1 cellular context compared by ENCODE assay signal in the genomic region with DNA sequence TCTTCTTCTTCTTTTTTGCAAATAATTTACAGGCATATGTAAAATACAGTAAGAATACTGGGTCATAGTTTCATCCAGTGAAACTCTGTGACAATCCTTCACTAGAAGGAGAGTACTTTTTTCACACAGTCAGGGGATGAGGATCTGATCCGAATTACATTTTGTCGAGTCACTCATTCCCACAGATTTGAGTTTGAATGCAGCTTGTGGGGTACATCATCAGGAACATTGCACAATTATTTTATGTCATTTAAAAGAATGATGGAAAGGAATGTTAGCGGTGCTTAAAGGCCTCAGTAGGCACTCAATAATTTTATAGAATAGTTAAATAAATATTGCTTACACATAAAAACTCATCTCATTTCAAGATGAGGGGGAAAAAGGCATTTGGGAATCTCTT.
TF ChIP-seq lines count a peak whose summit lies in the region.

No MANE protein-coding gene starts in this region.

TF ChIP-seq in WTC11, 78 proteins besides CTCF, POLR2A, EP300 and RAD21 (continued from another document):
- TF ChIP-seq, protein P1, sequence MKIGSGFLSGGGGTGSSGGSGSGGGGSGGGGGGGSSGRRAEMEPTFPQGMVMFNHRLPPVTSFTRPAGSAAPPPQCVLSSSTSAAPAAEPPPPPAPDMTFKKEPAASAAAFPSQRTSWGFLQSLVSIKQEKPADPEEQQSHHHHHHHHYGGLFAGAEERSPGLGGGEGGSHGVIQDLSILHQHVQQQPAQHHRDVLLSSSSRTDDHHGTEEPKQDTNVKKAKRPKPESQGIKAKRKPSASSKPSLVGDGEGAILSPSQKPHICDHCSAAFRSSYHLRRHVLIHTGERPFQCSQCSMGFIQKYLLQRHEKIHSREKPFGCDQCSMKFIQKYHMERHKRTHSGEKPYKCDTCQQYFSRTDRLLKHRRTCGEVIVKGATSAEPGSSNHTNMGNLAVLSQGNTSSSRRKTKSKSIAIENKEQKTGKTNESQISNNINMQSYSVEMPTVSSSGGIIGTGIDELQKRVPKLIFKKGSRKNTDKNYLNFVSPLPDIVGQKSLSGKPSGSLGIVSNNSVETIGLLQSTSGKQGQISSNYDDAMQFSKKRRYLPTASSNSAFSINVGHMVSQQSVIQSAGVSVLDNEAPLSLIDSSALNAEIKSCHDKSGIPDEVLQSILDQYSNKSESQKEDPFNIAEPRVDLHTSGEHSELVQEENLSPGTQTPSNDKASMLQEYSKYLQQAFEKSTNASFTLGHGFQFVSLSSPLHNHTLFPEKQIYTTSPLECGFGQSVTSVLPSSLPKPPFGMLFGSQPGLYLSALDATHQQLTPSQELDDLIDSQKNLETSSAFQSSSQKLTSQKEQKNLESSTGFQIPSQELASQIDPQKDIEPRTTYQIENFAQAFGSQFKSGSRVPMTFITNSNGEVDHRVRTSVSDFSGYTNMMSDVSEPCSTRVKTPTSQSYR (CRISPR knock-in tag; IDR thresholded peaks at IDR 0.05) = no peak
- TF ChIP-seq ELF4 (CRISPR knock-in tag; IDR thresholded peaks at IDR 0.05; ENCODE audit: low read depth) (no peak), KAT7 (CRISPR knock-in tag; IDR thresholded peaks at IDR 0.05; ENCODE audit: borderline replicate concordance) (no peak), GTF2I (CRISPR knock-in tag; conservative IDR thresholded peaks at IDR 0.05) (no peak), CREM (CRISPR knock-in tag; IDR thresholded peaks at IDR 0.05) (no peak), SP1 (CRISPR knock-in tag; conservative IDR thresholded peaks at IDR 0.05) (no peak), GABPB1 (CRISPR knock-in tag; IDR thresholded peaks at IDR 0.05) (no peak)
- TF ChIP-seq, protein P2, sequence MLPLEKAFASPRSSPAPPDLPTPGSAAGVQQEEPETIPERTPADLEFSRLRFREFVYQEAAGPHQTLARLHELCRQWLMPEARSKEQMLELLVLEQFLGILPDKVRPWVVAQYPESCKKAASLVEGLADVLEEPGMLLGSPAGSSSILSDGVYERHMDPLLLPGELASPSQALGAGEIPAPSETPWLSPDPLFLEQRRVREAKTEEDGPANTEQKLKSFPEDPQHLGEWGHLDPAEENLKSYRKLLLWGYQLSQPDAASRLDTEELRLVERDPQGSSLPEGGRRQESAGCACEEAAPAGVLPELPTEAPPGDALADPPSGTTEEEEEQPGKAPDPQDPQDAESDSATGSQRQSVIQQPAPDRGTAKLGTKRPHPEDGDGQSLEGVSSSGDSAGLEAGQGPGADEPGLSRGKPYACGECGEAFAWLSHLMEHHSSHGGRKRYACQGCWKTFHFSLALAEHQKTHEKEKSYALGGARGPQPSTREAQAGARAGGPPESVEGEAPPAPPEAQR (CRISPR knock-in tag; IDR thresholded peaks at IDR 0.05) = no peak
- TF ChIP-seq, protein P3, sequence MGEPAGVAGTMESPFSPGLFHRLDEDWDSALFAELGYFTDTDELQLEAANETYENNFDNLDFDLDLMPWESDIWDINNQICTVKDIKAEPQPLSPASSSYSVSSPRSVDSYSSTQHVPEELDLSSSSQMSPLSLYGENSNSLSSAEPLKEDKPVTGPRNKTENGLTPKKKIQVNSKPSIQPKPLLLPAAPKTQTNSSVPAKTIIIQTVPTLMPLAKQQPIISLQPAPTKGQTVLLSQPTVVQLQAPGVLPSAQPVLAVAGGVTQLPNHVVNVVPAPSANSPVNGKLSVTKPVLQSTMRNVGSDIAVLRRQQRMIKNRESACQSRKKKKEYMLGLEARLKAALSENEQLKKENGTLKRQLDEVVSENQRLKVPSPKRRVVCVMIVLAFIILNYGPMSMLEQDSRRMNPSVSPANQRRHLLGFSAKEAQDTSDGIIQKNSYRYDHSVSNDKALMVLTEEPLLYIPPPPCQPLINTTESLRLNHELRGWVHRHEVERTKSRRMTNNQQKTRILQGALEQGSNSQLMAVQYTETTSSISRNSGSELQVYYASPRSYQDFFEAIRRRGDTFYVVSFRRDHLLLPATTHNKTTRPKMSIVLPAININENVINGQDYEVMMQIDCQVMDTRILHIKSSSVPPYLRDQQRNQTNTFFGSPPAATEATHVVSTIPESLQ (CRISPR knock-in tag; IDR thresholded peaks at IDR 0.05) = no peak
- TF ChIP-seq, protein P4, sequence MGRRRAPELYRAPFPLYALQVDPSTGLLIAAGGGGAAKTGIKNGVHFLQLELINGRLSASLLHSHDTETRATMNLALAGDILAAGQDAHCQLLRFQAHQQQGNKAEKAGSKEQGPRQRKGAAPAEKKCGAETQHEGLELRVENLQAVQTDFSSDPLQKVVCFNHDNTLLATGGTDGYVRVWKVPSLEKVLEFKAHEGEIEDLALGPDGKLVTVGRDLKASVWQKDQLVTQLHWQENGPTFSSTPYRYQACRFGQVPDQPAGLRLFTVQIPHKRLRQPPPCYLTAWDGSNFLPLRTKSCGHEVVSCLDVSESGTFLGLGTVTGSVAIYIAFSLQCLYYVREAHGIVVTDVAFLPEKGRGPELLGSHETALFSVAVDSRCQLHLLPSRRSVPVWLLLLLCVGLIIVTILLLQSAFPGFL (CRISPR knock-in tag; IDR thresholded peaks at IDR 0.05; ENCODE audit: borderline replicate concordance) = no peak
- TF ChIP-seq, protein P5, sequence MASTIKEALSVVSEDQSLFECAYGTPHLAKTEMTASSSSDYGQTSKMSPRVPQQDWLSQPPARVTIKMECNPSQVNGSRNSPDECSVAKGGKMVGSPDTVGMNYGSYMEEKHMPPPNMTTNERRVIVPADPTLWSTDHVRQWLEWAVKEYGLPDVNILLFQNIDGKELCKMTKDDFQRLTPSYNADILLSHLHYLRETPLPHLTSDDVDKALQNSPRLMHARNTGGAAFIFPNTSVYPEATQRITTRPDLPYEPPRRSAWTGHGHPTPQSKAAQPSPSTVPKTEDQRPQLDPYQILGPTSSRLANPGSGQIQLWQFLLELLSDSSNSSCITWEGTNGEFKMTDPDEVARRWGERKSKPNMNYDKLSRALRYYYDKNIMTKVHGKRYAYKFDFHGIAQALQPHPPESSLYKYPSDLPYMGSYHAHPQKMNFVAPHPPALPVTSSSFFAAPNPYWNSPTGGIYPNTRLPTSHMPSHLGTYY (CRISPR knock-in tag; IDR thresholded peaks at IDR 0.05) = no peak
- TF ChIP-seq, protein P6, sequence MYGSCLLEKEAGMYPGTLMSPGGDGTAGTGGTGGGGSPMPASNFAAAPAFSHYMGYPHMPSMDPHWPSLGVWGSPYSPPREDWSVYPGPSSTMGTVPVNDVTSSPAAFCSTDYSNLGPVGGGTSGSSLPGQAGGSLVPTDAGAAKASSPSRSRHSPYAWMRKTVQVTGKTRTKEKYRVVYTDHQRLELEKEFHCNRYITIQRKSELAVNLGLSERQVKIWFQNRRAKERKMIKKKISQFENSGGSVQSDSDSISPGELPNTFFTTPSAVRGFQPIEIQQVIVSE (CRISPR knock-in tag; IDR thresholded peaks at IDR 0.05; ENCODE audit: borderline replicate concordance) = no peak
TF ChIP-seq in WTC11: peak in this region for 0.
